ENCODE assay signal across 1 cellular context in the genomic region with DNA sequence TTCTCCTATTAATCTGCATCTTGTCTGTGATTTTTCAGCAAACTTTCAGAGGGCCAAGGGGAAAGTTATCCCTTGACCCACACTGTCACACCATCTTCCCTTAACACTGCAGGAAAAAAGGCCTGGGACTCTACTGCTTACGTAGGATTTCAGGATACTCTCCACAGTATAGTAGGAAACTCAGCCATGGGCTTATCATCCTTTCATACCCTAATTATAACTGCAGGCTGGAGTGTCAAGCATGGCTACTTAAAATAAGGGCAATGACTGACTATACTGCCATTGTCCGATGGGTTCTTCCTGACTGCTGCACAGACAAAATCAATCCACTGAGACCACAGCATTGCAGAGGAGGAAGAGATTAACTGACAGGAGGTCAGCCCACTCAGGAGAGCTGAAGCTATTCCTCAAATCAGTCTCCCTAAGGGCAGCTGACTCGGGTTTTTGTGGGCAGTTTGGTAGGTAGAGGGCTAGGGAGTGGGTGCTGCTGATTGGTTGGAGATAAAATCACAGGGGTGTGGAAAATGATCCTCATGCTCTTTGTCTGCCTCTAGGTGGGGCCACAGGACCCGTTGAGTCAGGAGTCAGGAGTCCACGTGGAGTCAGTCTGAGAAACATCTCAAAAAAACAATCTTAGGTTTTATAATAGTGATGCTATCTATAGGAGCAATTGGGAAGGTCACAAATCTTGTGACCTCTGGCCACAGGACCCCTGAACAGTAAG.
TF ChIP-seq lines count a peak whose summit lies in the region.

No MANE protein-coding gene starts in this region.

TF ChIP-seq in GM23338, 12 proteins besides CTCF, POLR2A, EP300 and RAD21 (continued from another document):
- TF ChIP-seq, protein P1, sequence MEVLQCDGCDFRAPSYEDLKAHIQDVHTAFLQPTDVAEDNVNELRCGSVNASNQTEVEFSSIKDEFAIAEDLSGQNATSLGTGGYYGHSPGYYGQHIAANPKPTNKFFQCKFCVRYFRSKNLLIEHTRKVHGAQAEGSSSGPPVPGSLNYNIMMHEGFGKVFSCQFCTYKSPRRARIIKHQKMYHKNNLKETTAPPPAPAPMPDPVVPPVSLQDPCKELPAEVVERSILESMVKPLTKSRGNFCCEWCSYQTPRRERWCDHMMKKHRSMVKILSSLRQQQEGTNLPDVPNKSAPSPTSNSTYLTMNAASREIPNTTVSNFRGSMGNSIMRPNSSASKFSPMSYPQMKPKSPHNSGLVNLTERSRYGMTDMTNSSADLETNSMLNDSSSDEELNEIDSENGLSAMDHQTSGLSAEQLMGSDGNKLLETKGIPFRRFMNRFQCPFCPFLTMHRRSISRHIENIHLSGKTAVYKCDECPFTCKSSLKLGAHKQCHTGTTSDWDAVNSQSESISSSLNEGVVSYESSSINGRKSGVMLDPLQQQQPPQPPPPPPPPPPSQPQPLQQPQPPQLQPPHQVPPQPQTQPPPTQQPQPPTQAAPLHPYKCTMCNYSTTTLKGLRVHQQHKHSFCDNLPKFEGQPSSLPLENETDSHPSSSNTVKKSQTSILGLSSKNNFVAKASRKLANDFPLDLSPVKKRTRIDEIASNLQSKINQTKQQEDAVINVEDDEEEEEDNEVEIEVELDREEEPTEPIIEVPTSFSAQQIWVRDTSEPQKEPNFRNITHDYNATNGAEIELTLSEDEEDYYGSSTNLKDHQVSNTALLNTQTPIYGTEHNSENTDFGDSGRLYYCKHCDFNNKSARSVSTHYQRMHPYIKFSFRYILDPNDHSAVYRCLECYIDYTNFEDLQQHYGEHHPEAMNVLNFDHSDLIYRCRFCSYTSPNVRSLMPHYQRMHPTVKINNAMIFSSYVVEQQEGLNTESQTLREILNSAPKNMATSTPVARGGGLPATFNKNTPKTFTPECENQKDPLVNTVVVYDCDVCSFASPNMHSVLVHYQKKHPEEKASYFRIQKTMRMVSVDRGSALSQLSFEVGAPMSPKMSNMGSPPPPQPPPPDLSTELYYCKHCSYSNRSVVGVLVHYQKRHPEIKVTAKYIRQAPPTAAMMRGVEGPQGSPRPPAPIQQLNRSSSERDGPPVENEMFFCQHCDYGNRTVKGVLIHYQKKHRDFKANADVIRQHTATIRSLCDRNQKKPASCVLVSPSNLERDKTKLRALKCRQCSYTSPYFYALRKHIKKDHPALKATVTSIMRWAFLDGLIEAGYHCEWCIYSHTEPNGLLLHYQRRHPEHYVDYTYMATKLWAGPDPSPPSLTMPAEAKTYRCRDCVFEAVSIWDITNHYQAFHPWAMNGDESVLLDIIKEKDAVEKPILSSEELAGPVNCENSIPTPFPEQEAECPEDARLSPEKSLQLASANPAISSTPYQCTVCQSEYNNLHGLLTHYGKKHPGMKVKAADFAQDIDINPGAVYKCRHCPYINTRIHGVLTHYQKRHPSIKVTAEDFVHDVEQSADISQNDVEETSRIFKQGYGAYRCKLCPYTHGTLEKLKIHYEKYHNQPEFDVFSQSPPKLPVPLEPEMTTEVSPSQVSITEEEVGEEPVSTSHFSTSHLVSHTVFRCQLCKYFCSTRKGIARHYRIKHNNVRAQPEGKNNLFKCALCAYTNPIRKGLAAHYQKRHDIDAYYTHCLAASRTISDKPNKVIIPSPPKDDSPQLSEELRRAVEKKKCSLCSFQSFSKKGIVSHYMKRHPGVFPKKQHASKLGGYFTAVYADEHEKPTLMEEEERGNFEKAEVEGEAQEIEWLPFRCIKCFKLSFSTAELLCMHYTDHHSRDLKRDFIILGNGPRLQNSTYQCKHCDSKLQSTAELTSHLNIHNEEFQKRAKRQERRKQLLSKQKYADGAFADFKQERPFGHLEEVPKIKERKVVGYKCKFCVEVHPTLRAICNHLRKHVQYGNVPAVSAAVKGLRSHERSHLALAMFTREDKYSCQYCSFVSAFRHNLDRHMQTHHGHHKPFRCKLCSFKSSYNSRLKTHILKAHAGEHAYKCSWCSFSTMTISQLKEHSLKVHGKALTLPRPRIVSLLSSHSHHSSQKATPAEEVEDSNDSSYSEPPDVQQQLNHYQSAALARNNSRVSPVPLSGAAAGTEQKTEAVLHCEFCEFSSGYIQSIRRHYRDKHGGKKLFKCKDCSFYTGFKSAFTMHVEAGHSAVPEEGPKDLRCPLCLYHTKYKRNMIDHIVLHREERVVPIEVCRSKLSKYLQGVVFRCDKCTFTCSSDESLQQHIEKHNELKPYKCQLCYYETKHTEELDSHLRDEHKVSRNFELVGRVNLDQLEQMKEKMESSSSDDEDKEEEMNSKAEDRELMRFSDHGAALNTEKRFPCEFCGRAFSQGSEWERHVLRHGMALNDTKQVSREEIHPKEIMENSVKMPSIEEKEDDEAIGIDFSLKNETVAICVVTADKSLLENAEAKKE (CRISPR knock-in tag; IDR thresholded peaks at IDR 0.05) = no peak
- TF ChIP-seq JUNB (IDR thresholded peaks at IDR 0.05; ENCODE audit: unreplicated experiment) = no peak
- TF ChIP-seq NANOG (IDR thresholded peaks at IDR 0.05; ENCODE audit: borderline replicate concordance) = no peak
- TF ChIP-seq, protein P2, sequence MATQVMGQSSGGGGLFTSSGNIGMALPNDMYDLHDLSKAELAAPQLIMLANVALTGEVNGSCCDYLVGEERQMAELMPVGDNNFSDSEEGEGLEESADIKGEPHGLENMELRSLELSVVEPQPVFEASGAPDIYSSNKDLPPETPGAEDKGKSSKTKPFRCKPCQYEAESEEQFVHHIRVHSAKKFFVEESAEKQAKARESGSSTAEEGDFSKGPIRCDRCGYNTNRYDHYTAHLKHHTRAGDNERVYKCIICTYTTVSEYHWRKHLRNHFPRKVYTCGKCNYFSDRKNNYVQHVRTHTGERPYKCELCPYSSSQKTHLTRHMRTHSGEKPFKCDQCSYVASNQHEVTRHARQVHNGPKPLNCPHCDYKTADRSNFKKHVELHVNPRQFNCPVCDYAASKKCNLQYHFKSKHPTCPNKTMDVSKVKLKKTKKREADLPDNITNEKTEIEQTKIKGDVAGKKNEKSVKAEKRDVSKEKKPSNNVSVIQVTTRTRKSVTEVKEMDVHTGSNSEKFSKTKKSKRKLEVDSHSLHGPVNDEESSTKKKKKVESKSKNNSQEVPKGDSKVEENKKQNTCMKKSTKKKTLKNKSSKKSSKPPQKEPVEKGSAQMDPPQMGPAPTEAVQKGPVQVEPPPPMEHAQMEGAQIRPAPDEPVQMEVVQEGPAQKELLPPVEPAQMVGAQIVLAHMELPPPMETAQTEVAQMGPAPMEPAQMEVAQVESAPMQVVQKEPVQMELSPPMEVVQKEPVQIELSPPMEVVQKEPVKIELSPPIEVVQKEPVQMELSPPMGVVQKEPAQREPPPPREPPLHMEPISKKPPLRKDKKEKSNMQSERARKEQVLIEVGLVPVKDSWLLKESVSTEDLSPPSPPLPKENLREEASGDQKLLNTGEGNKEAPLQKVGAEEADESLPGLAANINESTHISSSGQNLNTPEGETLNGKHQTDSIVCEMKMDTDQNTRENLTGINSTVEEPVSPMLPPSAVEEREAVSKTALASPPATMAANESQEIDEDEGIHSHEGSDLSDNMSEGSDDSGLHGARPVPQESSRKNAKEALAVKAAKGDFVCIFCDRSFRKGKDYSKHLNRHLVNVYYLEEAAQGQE (IDR thresholded peaks at IDR 0.05; ENCODE audit: unreplicated experiment) = no peak
- no peak for TF ChIP-seq EZH2phosphoT487 (IDR thresholded peaks at IDR 0.05; ENCODE audit: unreplicated experiment)
TF ChIP-seq in GM23338: peak in this region for 0.
